8 cellular contexts compared by ENCODE assay signal in the genomic region with DNA sequence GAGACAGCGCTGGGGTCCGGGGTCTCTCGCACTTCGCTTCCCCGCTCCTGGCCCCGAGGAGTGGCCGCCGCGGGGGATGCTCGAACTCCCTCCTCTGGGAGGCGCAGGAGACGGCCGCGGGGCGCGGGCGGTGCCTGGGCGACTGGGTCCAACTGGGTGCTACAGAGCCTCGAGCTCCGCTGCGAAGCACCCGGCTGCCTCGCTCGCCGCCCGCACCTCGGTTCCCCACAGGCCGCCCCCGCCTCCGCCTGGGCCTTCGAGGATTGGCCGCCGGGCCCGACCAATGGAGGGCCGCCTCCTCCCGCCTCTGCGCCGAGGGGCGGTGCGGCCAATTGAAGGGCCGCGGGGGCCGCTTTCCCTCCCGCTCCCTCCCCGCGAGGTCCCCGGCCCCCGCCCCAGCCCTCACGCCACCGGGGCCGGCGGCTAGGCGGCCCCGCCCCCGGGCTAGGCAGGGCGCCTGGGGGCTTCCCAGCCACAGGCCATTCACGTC.
DNase-seq lines count a peak whose midpoint lies in the region; ATAC-seq and TF ChIP-seq lines count a peak whose summit lies in the region.

TSS of gene CNN3 (minus strand) at position 196 of the 490 bp plus-strand sequence. CDS start 216 bp downstream, outside the sequence.

- H3K4me3 ChIP-seq in AG09309 (ENCODE audit: control insufficient read depth, low read depth, low read length) = peak within 1 kb of the TSS; percentile 77
- H3K4me3 ChIP-seq in epithelial cell of esophagus (ENCODE audit: low read length) = peak within 1 kb of the TSS; percentile 68

- ATAC-seq in HG03378 (IDR thresholded peaks at IDR 0.05; ENCODE audit: unreplicated experiment) = peak; percentile 58

- DNase-seq in AG09309 (ENCODE audit: low read depth) = peak; percentile 71
- peak; percentile 63 to 97 for DNase-seq in NCI-H526 (lab: John Stamatoyannopoulos, UW)
- peak; percentile 74 for DNase-seq in activated T-cell treated with anti-CD3 and anti-CD28 coated beads, Interleukin-2, amount 50 U/mL, for 1 hour
- DNase-seq in epithelial cell of esophagus (ENCODE audit: low read depth) = peak; percentile 89
- DNase-seq in middle frontal gyrus (ENCODE audit: extremely low spot score, low spot score) = peak; percentile 90
- peak; percentile 55 to 56 for DNase-seq in stimulated activated CD8-positive, alpha-beta memory T cell treated with anti-CD3 and anti-CD28 coated beads, Interleukin-15, amount 100 ng/mL, for 48 hours (ENCODE audit: low read depth in 2 of 2)

- TF ChIP-seq CTCF in AG09309 (IDR thresholded peaks at IDR 0.05; ENCODE audit: control insufficient read depth, insufficient read depth, low read depth, low read length, missing control alignments) (peak; percentile 20), epithelial cell of esophagus (IDR thresholded peaks at IDR 0.05; ENCODE audit: insufficient read depth, low read depth, low read length, missing control alignments) (no peak)

- peak; percentile 79 for TF ChIP-seq POLR2A in GM19193 (IDR thresholded peaks at IDR 0.05; ENCODE audit: extremely low read depth, insufficient read depth, insufficient read length)

Comparison
In these comparisons a context has a peak if more than half of its experiments do, and no peak if none do; other contexts are left out.
1. Peak in every context shown above with its lines: DNase-seq, ATAC-seq and H3K4me3 ChIP-seq.